ENCODE assay signal across 8 cellular contexts in the genomic region with DNA sequence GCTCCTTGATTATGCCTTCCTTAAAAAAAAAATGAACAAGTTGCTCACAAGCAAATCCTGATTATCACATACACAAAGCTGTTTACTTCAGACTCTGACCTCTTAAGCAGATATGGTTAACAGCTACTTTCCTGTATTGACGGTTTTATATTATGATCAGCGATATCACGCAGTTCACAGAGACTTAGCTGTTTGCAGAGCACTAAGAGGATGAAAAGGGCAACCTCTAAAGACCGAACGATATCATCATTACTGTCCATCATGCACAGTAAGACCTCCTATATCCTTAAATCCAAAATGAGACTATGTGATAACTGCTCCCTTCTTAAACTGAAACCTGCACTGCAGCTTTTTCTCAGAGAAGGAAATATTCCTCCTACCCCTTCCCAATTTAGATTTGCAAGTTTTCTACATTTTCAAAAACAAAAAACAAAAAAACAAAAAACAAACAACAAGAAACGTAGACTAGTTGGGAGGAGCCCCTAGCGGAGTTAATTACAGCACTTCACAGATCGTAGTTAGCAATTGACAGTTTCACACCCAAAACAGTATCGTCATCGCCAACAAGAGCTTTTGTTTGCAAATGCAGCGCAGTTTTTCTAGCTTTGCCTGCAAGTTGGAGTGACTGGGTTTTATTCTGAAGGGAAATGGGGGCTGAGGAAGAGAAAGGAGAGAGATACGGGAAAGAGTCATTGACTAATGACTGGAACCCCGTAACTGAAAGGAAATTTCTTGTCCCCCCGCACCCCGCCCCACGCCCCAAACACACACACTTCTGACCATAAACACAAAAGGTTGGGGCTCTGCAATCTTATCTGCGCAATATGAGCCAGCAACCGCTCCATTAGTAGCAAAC. TPM values are rescaled to one million over a fixed set of nuclear protein-coding genes. Genes with fewer than 3 reads are reported as not detected.
DNase-seq lines count a peak whose midpoint lies in the region; ATAC-seq and TF ChIP-seq lines count a peak whose summit lies in the region.

No MANE protein-coding gene starts in this region.

- no peak overlapping the region for H4K5ac ChIP-seq in H9 (ENCODE audit: insufficient read length, low read depth, low read length)

- peak overlapping the region; percentile 96 to 100 (median 99) for H3K27ac Mint-ChIP-seq in H9

- H3K4me1 ChIP-seq in H9 (ENCODE audit: insufficient read depth, low read length) (0 out of 2 replicates have a peak, but pooled peaks cover 5% of the 10 kb centered on the region), Peyer's patch (peaks cover 0 to 37% (median 9%) of the 10 kb centered on the region in 4 donors), breast epithelium (peaks cover 2 to 12% of the 10 kb centered on the region in 2 donors)

- H3K9me3 ChIP-seq in H9 (ENCODE audit: control insufficient read depth, low read depth, low read length) (no peaks in the 10 kb centered on the region), Peyer's patch (no peaks in the 10 kb centered on the region), breast epithelium (no peaks in the 10 kb centered on the region)

- H2BK5ac ChIP-seq in H9 (ENCODE audit: insufficient read length, low read length) = no peak overlapping the region

- no peaks in the 10 kb centered on the region for H4K20me1 ChIP-seq in H9 (ENCODE audit: control insufficient read depth, insufficient read depth, insufficient read length)

- H3K4me3 Mint-ChIP-seq in H9 = peak overlapping the region; percentile 100

- peak overlapping the region; percentile 100 for H3K18ac ChIP-seq in H9 (ENCODE audit: insufficient read length, low read depth, low read length)

- H3K4ac ChIP-seq in H9 (ENCODE audit: low read depth, low read length) = 0 out of 2 replicates have a peak overlapping the region, but pooled peaks have one; percentile 97

- H3K4me2 ChIP-seq in H9 (ENCODE audit: insufficient read depth, insufficient read length, low read length) = peak overlapping the region; percentile 95

- H3K9ac ChIP-seq in H9 (ENCODE audit: extremely low read depth, insufficient read length, low read length) = peak overlapping the region; percentile 100

- peaks cover 0 to 12% (median 0%) of the 10 kb centered on the region in 3 donors for H3K36me3 ChIP-seq in Peyer's patch
- H3K36me3 ChIP-seq in breast epithelium = no peaks in the 10 kb centered on the region

- peaks cover 48% of the 10 kb centered on the region for H3K79me2 ChIP-seq in H9 (ENCODE audit: insufficient read depth, low read length)

- no peak for ATAC-seq in GM19397 (IDR thresholded peaks at IDR 0.05; ENCODE audit: unreplicated experiment)

- peaks cover 3% of the 10 kb centered on the region for H3K79me1 ChIP-seq in H9 (ENCODE audit: insufficient read depth, low read depth, low read length, poor library complexity, severe bottlenecking)

- peaks cover 27 to 28% of the 10 kb centered on the region in 2 experiments for H3K4me1 Mint-ChIP-seq in H9

- DNase-seq in D341Med (ENCODE audit: low spot score) (peak; percentile 34), H9 (no peak), Peyer's patch (peak in 1 of 3 donors; percentile 26), breast epithelium (ENCODE audit: low spot score in 2 of 2) (no peak), kidney tubule cell (ENCODE audit: low spot score) (peak; percentile 44), amniotic stem cell (lab: John Stamatoyannopoulos, UW) (no peak)
- peak; percentile 10 to 15 for DNase-seq in stimulated activated CD4-positive, alpha-beta T cell treated with anti-CD3 and anti-CD28 coated beads, Interleukin-4, amount 100 ng/mL, for 4 hours

- H4K91ac ChIP-seq in H9 (ENCODE audit: insufficient read length, low read depth, low read length) = no peak overlapping the region

- WGBS in H9 (ENCODE audit: extremely low coverage, insufficient read length, low lambda C conversion rate) = no CpG with 5 or more reads among the region's 18 CpGs

- H3K23me2 ChIP-seq in H9 (ENCODE audit: insufficient read length, low read depth, low read length, poor library complexity, severe bottlenecking) = peaks cover 7% of the 10 kb centered on the region

- no peak overlapping the region for H3K23ac ChIP-seq in H9 (ENCODE audit: insufficient read length, low read depth, low read length)

- H3K14ac ChIP-seq in H9 (ENCODE audit: insufficient read depth, low read length) = no peak overlapping the region

- H2BK12ac ChIP-seq in H9 (ENCODE audit: insufficient read length, low read depth, low read length) = no peak overlapping the region

- no peak overlapping the region for H2AK5ac ChIP-seq in H9 (ENCODE audit: insufficient read length, low read length)

- peaks cover 10 to 34% (median 25%) of the 10 kb centered on the region in 3 experiments for H3K36me3 Mint-ChIP-seq in H9 (ENCODE audit: insufficient read depth in 1 of 3, low read depth in 3 of 3)

- H2BK15ac ChIP-seq in H9 (ENCODE audit: low read depth, low read length) = no peak overlapping the region

- H3K27me3 Mint-ChIP-seq in H9 (ENCODE audit: low read depth) = no peaks in the 10 kb centered on the region

- no peak overlapping the region for H2BK120ac ChIP-seq in H9 (ENCODE audit: low read depth, low read length, poor library complexity, severe bottlenecking)

- no peak overlapping the region for H2BK20ac ChIP-seq in H9 (ENCODE audit: low read depth, low read length, poor library complexity, severe bottlenecking)

- no peaks in the 10 kb centered on the region for H3K9me3 Mint-ChIP-seq in H9

- H3K56ac ChIP-seq in H9 (ENCODE audit: insufficient read length, low read depth, low read length) = peak overlapping the region; percentile 98

- peak; percentile 64 to 70 for TF ChIP-seq POLR2A in Peyer's patch (IDR thresholded peaks at IDR 0.05)
- TF ChIP-seq POLR2A in breast epithelium (IDR thresholded peaks at IDR 0.05) = no peak

- H3K27ac ChIP-seq in H9 (ENCODE audit: insufficient read length, low read depth, low read length) (no peak overlapping the region), Peyer's patch (peak overlapping the region; percentile 96 to 100 (median 99)), breast epithelium (peak overlapping the region; percentile 100)

- H3T11ph ChIP-seq in H9 (ENCODE audit: low read length) = no peak overlapping the region

- peak overlapping the region; percentile 79 to 98 (median 82) for H3K4me3 ChIP-seq in Peyer's patch
- peak overlapping the region; percentile 86 to 97 (median 87) for H3K4me3 ChIP-seq in breast epithelium

- TF ChIP-seq CTCF in H9 (conservative IDR thresholded peaks at IDR 0.05) (no peak), Peyer's patch (IDR thresholded peaks at IDR 0.05) (peak in 1 of 6 experiments; percentile 39), breast epithelium (IDR thresholded peaks at IDR 0.05) (no peak)

- H4K8ac ChIP-seq in H9 (replicated peaks; ENCODE audit: insufficient read length, low read depth, low read length) = no peak overlapping the region

- intact Hi-C loops in breast epithelium (cut with DNase I; ENCODE audit: low total_unique reads) = no loop called here

- no peak overlapping the region for H2AFZ ChIP-seq in H9 (ENCODE audit: low read length)

- no peaks in the 10 kb centered on the region for H3K27me3 ChIP-seq in H9 (ENCODE audit: insufficient read depth, low read length)
- no peaks in the 10 kb centered on the region for H3K27me3 ChIP-seq in Peyer's patch
- H3K27me3 ChIP-seq in breast epithelium = no peaks in the 10 kb centered on the region

RNA-seq across cellular contexts. Expression of a gene that starts 1.2 kb away (rescaled TPM):
- total RNA-seq in H9 (2021) (221 and 222 TPM in 2 replicates), Peyer's patch (10 to 100 TPM; 65.0 to 95.7 (median 93.0) TPM), breast epithelium (100 to 1,000 TPM in 2 of 3 donors, 10 to 100 TPM in 1; 82.6 to 136 (median 125) TPM)

Comparison
In these comparisons a context has a peak if more than half of its experiments do, and no peak if none do; other contexts are left out.
1. DNase-seq: peak in D341Med (single experiment), kidney tubule cell (single experiment) and stimulated activated CD4-positive, alpha-beta T cell treated with anti-CD3 and anti-CD28 coated beads, Interleukin-4, amount 100 ng/mL, for 4 hours (2 of 2); none in H9 (single experiment), breast epithelium (0 of 2) and amniotic stem cell (single experiment).